In the genomic region with DNA sequence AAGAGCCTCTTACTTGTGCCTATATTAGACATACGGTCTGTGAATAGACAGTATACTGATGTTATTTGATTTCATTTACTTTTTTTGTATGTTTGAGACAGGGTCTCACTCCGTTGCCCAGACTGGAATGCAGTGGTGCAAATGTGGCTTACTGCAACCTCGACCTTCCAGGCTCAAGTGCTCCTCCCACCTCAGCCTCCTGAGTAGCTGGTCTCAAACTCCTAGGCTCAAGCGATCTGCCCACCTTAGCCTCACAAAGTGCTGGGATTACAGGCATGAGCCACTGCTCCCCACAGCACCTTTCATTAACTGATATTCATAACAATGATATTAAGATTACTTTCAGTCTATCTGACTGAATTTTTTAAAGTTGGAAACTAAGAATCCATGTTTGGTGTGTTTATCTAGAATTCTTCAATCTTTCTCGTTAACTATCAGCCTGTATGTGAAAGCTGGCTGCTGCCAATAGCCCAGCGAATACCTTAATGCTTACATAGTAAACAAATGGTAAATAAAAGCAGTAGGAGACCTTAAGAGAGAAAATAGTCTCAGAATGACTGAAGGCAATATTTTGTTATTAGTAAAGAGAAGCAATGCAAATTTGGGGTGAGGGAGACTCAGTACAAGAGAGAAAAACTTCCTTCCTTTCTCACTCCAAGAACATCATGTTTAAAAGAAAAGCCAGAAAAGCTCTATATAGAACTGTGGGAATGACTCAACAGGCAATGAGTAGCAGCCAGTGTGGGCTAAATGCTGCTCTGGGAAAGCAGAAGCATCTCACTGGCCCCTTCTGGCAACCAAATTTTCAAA, we compare ENCODE assay signal across 8 cellular contexts.
A peak's percentile ranks its signal among the peaks of the same experiment; 100 is the strongest.
DNase-seq lines count a peak whose midpoint lies in the region; ATAC-seq and TF ChIP-seq lines count a peak whose summit lies in the region.

No MANE protein-coding gene starts in this region.

- peaks cover 37% of the 10 kb centered on the region for H3K4me1 ChIP-seq in body of pancreas
- peaks cover 19 to 45% of the 10 kb centered on the region in 2 donors for H3K4me1 ChIP-seq in left lung
- H3K4me1 ChIP-seq in aorta (ENCODE audit: control insufficient read depth in 1 of 2, insufficient read depth in 2 of 2, low read length in 2 of 2), result peaks cover 2 to 8% of the 10 kb centered on the region in 2 donors

- ATAC-seq in body of pancreas (peak; percentile 27), left lung (peak; percentile 67), aorta (ENCODE audit: low FRiP score) (peak; percentile 57), HG02588 (IDR thresholded peaks at IDR 0.05; ENCODE audit: unreplicated experiment) (no peak)

- no peak for TF ChIP-seq CTCF in body of pancreas (IDR thresholded peaks at IDR 0.05)
- no peak for TF ChIP-seq CTCF in left lung (IDR thresholded peaks at IDR 0.05)

- 32 to 42% methylated on average over 6 of the region's 6 CpGs for WGBS in body of pancreas, 2 donors
- WGBS in aorta, 2 donors, result 19 to 28% methylated on average over 6 of the region's 6 CpGs

- H3K27ac ChIP-seq in body of pancreas (peak overlapping the region in 2 of 4 donors; percentile 36 to 60), left lung (peak overlapping the region; percentile 58 to 65), aorta (ENCODE audit: low read depth in 1 of 2, low read length in 2 of 2) (peak overlapping the region; percentile 47 to 69)

- H3K9me3 ChIP-seq in body of pancreas (no peaks in the 10 kb centered on the region), left lung (no peaks in the 10 kb centered on the region), aorta (ENCODE audit: control insufficient read depth, low read length) (no peaks in the 10 kb centered on the region)

- DNase-seq in ELF-1 (ENCODE audit: low read depth, low spot score), result peak; percentile 65
- peak; percentile 77 for DNase-seq in M059J (ENCODE audit: low read depth)
- peak in 1 of 4 donors; percentile 32 for DNase-seq in body of pancreas
- no peak for DNase-seq in left lung
- peak in 1 of 2 donors; percentile 33 for DNase-seq in aorta
- no peak for DNase-seq in putamen (ENCODE audit: low spot score)
- DNase-seq in HK-2 (ENCODE audit: unreplicated experiment), result no peak

- H3K4me3 ChIP-seq in body of pancreas, result no peak overlapping the region
- H3K4me3 ChIP-seq in left lung, result no peak overlapping the region
- peak overlapping the region in 1 of 2 donors; percentile 5 for H3K4me3 ChIP-seq in aorta (ENCODE audit: low read length in 2 of 2)

- H3K27me3 ChIP-seq in body of pancreas (no peaks in the 10 kb centered on the region), left lung (no peaks in the 10 kb centered on the region), aorta (ENCODE audit: control insufficient read depth in 1 of 2, insufficient read depth in 2 of 2, low read length in 1 of 2) (no peaks in the 10 kb centered on the region)

- H3K36me3 ChIP-seq in body of pancreas (replicated peaks in 1 of 2; ENCODE audit: insufficient read depth in 1 of 2, low read depth in 2 of 2), result no peaks in the 10 kb centered on the region
- H3K36me3 ChIP-seq in left lung, result no peaks in the 10 kb centered on the region
- no peaks in the 10 kb centered on the region for H3K36me3 ChIP-seq in aorta (ENCODE audit: control insufficient read depth in 1 of 2, insufficient read depth in 2 of 2, low read length in 1 of 2)

- TF ChIP-seq POLR2A in body of pancreas (IDR thresholded peaks at IDR 0.05), result no peak

- intact Hi-C loops in body of pancreas (cut with DNase I), result no loop called here
- intact Hi-C loops in left lung (cut with DNase I), result no loop called here
- intact Hi-C loops in aorta (cut with DNase I), result loop anchor here in 1 of 2 donors (5.0 kb wide), 1 partner anchor 103 kb away; the partner anchor contains the start of gene MRTFA

Comparison
In these comparisons a context has a peak if more than half of its experiments do, and no peak if none do; other contexts are left out.
1. DNase-seq: peak in ELF-1 (single experiment) and M059J (single experiment); none in left lung (0 of 2), putamen (single experiment) and HK-2 (single experiment).